In genomic region chr7:97872025-97872669, GRCh38 we compare ENCODE assay signal across 8 cellular contexts. TPM values are rescaled to one million over a fixed set of nuclear protein-coding genes. Genes with fewer than 3 reads are reported as not detected.
DNase-seq lines count a peak whose midpoint lies in the region; ATAC-seq lines count a peak whose summit lies in the region.

TSS of gene ASNS (minus strand) at chr7:97872408. CDS start at chr7:97869156, 3,252 bp downstream.

- peaks cover 6% of the 10 kb centered on the region for H3K4me1 ChIP-seq in CD8-positive, alpha-beta memory T cell (ENCODE audit: insufficient read depth, low read length)

- POLR2A ChIA-PET in CD8-positive, alpha-beta memory T cell (lab: Charles Lee), result interaction anchor here (1.0 kb wide), 1 partner anchor 297 kb away, joined by 3 read pairs; no protein-coding TSS in a partner anchor

- H3K36me3 Mint-ChIP-seq in CD8-positive, alpha-beta memory T cell, result peaks cover 2 to 16% (median 7%) of the 10 kb centered on the region in 3 donors
- H3K36me3 Mint-ChIP-seq in effector memory CD8-positive, alpha-beta T cell (ENCODE audit: insufficient read depth), result peaks cover 10% of the 10 kb centered on the region
- H3K36me3 Mint-ChIP-seq in memory B cell, result peaks cover 3% of the 10 kb centered on the region

- CTCF ChIA-PET in CD8-positive, alpha-beta memory T cell (lab: Charles Lee), result interaction anchor here (1.7 kb wide), 1 partner anchor 37 kb away, joined by 4 read pairs; no protein-coding TSS in a partner anchor

- H3K9me3 ChIP-seq in CD8-positive, alpha-beta memory T cell (ENCODE audit: low read length), result no peaks in the 10 kb centered on the region

- peaks cover 5% of the 10 kb centered on the region for H3K36me3 ChIP-seq in CD8-positive, alpha-beta memory T cell (ENCODE audit: insufficient read depth, low read length)

- no peaks in the 10 kb centered on the region for H3K27me3 ChIP-seq in CD8-positive, alpha-beta memory T cell (ENCODE audit: insufficient read depth, low read length, poor library complexity, severe bottlenecking)

- H3K9me3 Mint-ChIP-seq in CD8-positive, alpha-beta memory T cell, result no peaks in the 10 kb centered on the region
- no peaks in the 10 kb centered on the region for H3K9me3 Mint-ChIP-seq in effector memory CD8-positive, alpha-beta T cell
- H3K9me3 Mint-ChIP-seq in memory B cell, result no peaks in the 10 kb centered on the region

- peak; percentile 98 for ATAC-seq in GM19468 (IDR thresholded peaks at IDR 0.05; ENCODE audit: extremely low read depth, unreplicated experiment)
- peak; percentile 85 for ATAC-seq in effector memory CD8-positive, alpha-beta T cell (replicated peaks)
- ATAC-seq in memory B cell (ENCODE audit: low read depth), result peak; percentile 89

- peaks cover 15 to 18% (median 16%) of the 10 kb centered on the region in 3 donors for H3K4me1 Mint-ChIP-seq in CD8-positive, alpha-beta memory T cell
- peaks cover 11 to 16% of the 10 kb centered on the region in 2 donors for H3K4me1 Mint-ChIP-seq in effector memory CD8-positive, alpha-beta T cell (ENCODE audit: low read depth in 2 of 2)
- H3K4me1 Mint-ChIP-seq in memory B cell, result peaks cover 8% of the 10 kb centered on the region

- H3K27me3 Mint-ChIP-seq in CD8-positive, alpha-beta memory T cell, result no peaks in the 10 kb centered on the region
- H3K27me3 Mint-ChIP-seq in effector memory CD8-positive, alpha-beta T cell, result no peaks in the 10 kb centered on the region
- no peaks in the 10 kb centered on the region for H3K27me3 Mint-ChIP-seq in memory B cell

- DNase-seq in CD8-positive, alpha-beta memory T cell, result peak; percentile 67 to 86 (median 82)
- DNase-seq in HS-27A (ENCODE audit: low read depth) (peak; percentile 42), NOMO-1 treated with DMSO at 0.1 percent for 48 hours (lab: John Stamatoyannopoulos, UW; ENCODE audit: unreplicated experiment) (peak; percentile 95), memory B cell (ENCODE audit: low spot score in 2 of 2) (peak; percentile 74)
- peak; percentile 77 to 79 for DNase-seq in activated CD8-positive, alpha-beta memory T cell treated with anti-CD3 and anti-CD28 coated beads for 4 hours (ENCODE audit: low read depth in 2 of 2)
- DNase-seq in effector memory CD8-positive, alpha-beta T cell, result peak; percentile 73 to 78 (median 73)
- peak; percentile 70 for DNase-seq in stimulated activated CD8-positive, alpha-beta memory T cell treated with anti-CD3 and anti-CD28 coated beads, Interleukin-12 subunit alpha, Interleukin-12 subunit beta, amount 100 ng/mL, for 1 hour (ENCODE audit: low read depth)

- H3K27ac Mint-ChIP-seq in CD8-positive, alpha-beta memory T cell, result peak within 1 kb of the TSS; percentile 85 to 99 (median 92)
- H3K27ac Mint-ChIP-seq in effector memory CD8-positive, alpha-beta T cell, result peak within 1 kb of the TSS; percentile 83 to 89
- peak within 1 kb of the TSS; percentile 84 for H3K27ac Mint-ChIP-seq in memory B cell

- H3K27ac ChIP-seq in CD8-positive, alpha-beta memory T cell (ENCODE audit: low read depth, low read length), result peak within 1 kb of the TSS; percentile 62

- H3K4me3 Mint-ChIP-seq in CD8-positive, alpha-beta memory T cell, result peak within 1 kb of the TSS; percentile 87 to 96 (median 89)
- H3K4me3 Mint-ChIP-seq in effector memory CD8-positive, alpha-beta T cell, result peak within 1 kb of the TSS; percentile 83 to 84
- peak within 1 kb of the TSS; percentile 89 for H3K4me3 Mint-ChIP-seq in memory B cell

- H3K4me3 ChIP-seq in CD8-positive, alpha-beta memory T cell (ENCODE audit: low read length), result peak within 1 kb of the TSS; percentile 47

RNA-seq across cellular contexts. Expression of gene ASNS, which starts in this region (rescaled TPM):
- 100 to 1,000 TPM in 1 of 2 experiments, 10 to 100 TPM in 1; 94.9 to 104 TPM for total RNA-seq in CD8-positive, alpha-beta memory T cell
- 13.0 TPM for polyA plus RNA-seq in CD8-positive, alpha-beta memory T cell

Comparison
In these comparisons a context has a peak if more than half of its experiments do, and no peak if none do; other contexts are left out.
1. Peak in every context shown above with its lines: DNase-seq, ATAC-seq, H3K4me3 ChIP-seq and H3K27ac ChIP-seq.
2. DNase-seq: peak in every context shown above with its lines; median percentile 95 in NOMO-1 treated with DMSO at 0.1 percent for 48 hours; 82 in CD8-positive, alpha-beta memory T cell; 78 in activated CD8-positive, alpha-beta memory T cell treated with anti-CD3 and anti-CD28 coated beads for 4 hours; 74 in memory B cell; 73 in effector memory CD8-positive, alpha-beta T cell; 70 in stimulated activated CD8-positive, alpha-beta memory T cell treated with anti-CD3 and anti-CD28 coated beads, Interleukin-12 subunit alpha, Interleukin-12 subunit beta, amount 100 ng/mL, for 1 hour; 42 in HS-27A.